2 cellular contexts compared by ENCODE assay signal in the genomic region with DNA sequence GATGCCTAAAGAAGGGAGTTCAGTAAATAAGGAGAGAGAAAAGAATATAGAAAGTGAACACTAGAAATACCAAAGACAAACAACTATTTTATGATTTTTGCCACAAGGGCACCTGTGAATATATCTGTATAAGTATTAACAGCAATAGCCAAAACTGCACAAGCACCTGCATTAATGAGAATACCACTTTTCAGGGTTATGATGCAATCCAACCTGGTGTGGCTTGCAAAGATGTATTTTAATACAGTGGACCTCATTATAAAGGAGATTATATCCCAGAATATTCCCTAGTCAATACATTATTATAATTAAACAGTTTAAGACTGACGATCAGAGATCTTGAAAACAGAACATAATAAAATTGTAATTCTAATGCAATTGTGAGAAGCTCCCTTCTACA.
TF ChIP-seq lines count a peak whose summit lies in the region.

No MANE protein-coding gene starts in this region.

TF ChIP-seq in GM12878, 131 proteins besides CTCF, POLR2A, EP300 and RAD21:
- TF ChIP-seq, protein P1, sequence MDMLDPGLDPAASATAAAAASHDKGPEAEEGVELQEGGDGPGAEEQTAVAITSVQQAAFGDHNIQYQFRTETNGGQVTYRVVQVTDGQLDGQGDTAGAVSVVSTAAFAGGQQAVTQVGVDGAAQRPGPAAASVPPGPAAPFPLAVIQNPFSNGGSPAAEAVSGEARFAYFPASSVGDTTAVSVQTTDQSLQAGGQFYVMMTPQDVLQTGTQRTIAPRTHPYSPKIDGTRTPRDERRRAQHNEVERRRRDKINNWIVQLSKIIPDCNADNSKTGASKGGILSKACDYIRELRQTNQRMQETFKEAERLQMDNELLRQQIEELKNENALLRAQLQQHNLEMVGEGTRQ (IDR thresholded peaks at IDR 0.05; ENCODE audit: borderline replicate concordance, low read depth, low read length), result no peak
- TF ChIP-seq MXI1 (IDR thresholded peaks at IDR 0.05; ENCODE audit: low read depth, low read length), result no peak
- TF ChIP-seq, protein P2, sequence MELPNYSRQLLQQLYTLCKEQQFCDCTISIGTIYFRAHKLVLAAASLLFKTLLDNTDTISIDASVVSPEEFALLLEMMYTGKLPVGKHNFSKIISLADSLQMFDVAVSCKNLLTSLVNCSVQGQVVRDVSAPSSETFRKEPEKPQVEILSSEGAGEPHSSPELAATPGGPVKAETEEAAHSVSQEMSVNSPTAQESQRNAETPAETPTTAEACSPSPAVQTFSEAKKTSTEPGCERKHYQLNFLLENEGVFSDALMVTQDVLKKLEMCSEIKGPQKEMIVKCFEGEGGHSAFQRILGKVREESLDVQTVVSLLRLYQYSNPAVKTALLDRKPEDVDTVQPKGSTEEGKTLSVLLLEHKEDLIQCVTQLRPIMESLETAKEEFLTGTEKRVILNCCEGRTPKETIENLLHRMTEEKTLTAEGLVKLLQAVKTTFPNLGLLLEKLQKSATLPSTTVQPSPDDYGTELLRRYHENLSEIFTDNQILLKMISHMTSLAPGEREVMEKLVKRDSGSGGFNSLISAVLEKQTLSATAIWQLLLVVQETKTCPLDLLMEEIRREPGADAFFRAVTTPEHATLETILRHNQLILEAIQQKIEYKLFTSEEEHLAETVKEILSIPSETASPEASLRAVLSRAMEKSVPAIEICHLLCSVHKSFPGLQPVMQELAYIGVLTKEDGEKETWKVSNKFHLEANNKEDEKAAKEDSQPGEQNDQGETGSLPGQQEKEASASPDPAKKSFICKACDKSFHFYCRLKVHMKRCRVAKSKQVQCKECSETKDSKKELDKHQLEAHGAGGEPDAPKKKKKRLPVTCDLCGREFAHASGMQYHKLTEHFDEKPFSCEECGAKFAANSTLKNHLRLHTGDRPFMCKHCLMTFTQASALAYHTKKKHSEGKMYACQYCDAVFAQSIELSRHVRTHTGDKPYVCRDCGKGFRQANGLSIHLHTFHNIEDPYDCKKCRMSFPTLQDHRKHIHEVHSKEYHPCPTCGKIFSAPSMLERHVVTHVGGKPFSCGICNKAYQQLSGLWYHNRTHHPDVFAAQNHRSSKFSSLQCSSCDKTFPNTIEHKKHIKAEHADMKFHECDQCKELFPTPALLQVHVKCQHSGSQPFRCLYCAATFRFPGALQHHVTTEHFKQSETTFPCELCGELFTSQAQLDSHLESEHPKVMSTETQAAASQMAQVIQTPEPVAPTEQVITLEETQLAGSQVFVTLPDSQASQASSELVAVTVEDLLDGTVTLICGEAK (IDR thresholded peaks at IDR 0.05; ENCODE audit: borderline replicate concordance), result no peak
- no peak for TF ChIP-seq ZNF24 (IDR thresholded peaks at IDR 0.05)
- no peak for TF ChIP-seq MYC (IDR thresholded peaks at IDR 0.05; ENCODE audit: insufficient read depth, insufficient read length, insufficient replicate concordance, low read length, severe bottlenecking)
- no peak for TF ChIP-seq LARP7 (IDR thresholded peaks at IDR 0.05)
- TF ChIP-seq BCL11A (IDR thresholded peaks at IDR 0.05; ENCODE audit: low read depth, low read length), result no peak
- TF ChIP-seq YBX1 (IDR thresholded peaks at IDR 0.05), result no peak
- TF ChIP-seq ZZZ3 (IDR thresholded peaks at IDR 0.05; ENCODE audit: control insufficient read depth, insufficient read length, low read depth), result no peak
- TF ChIP-seq EED (IDR thresholded peaks at IDR 0.05; ENCODE audit: low read depth), result no peak
- no peak for TF ChIP-seq CHD4 (IDR thresholded peaks at IDR 0.05)
- TF ChIP-seq MEF2B (IDR thresholded peaks at IDR 0.05; ENCODE audit: partially characterized antibody, poor library complexity, severe bottlenecking), result no peak
- TF ChIP-seq NRF1 (conservative IDR thresholded peaks at IDR 0.05; ENCODE audit: low read depth, low read length), result no peak

TF ChIP-seq in neural cell, 6 proteins besides CTCF, POLR2A, EP300 and RAD21:
- no peak for TF ChIP-seq POLR2AphosphoS5 (IDR thresholded peaks at IDR 0.05)
- no peak for TF ChIP-seq MXI1 (conservative IDR thresholded peaks at IDR 0.05; ENCODE audit: poor library complexity, severe bottlenecking)
- TF ChIP-seq, protein P3, sequence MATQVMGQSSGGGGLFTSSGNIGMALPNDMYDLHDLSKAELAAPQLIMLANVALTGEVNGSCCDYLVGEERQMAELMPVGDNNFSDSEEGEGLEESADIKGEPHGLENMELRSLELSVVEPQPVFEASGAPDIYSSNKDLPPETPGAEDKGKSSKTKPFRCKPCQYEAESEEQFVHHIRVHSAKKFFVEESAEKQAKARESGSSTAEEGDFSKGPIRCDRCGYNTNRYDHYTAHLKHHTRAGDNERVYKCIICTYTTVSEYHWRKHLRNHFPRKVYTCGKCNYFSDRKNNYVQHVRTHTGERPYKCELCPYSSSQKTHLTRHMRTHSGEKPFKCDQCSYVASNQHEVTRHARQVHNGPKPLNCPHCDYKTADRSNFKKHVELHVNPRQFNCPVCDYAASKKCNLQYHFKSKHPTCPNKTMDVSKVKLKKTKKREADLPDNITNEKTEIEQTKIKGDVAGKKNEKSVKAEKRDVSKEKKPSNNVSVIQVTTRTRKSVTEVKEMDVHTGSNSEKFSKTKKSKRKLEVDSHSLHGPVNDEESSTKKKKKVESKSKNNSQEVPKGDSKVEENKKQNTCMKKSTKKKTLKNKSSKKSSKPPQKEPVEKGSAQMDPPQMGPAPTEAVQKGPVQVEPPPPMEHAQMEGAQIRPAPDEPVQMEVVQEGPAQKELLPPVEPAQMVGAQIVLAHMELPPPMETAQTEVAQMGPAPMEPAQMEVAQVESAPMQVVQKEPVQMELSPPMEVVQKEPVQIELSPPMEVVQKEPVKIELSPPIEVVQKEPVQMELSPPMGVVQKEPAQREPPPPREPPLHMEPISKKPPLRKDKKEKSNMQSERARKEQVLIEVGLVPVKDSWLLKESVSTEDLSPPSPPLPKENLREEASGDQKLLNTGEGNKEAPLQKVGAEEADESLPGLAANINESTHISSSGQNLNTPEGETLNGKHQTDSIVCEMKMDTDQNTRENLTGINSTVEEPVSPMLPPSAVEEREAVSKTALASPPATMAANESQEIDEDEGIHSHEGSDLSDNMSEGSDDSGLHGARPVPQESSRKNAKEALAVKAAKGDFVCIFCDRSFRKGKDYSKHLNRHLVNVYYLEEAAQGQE (IDR thresholded peaks at IDR 0.05; ENCODE audit: borderline replicate concordance), result no peak
- no peak for TF ChIP-seq SMC3 (conservative IDR thresholded peaks at IDR 0.05; ENCODE audit: poor library complexity)
- no peak for TF ChIP-seq TAF1 (IDR thresholded peaks at IDR 0.05; ENCODE audit: low read depth)
- TF ChIP-seq EZH2 (IDR thresholded peaks at IDR 0.05; ENCODE audit: borderline replicate concordance, insufficient read depth, low read length, poor library complexity, severe bottlenecking), result no peak
